1 cellular context compared by ENCODE assay signal in the genomic region with DNA sequence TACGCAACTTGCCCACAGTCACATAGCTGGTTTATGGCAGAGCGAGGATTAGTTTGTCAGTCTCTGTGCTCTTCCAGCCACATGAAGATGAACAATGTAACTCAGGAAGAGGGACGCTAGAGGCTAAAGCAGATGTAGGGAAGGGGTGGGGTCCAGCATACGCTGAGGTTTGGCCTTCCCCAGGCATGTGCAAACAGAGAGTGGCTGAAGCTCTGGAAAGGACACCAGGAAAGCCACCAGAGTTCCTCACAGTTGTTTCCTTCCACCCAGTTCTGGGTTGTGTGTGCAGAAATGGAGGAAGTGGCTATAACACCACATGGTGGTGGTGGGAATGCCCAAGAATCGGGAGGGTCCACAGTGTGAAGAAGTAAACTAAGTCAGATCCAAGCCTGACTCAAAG.
TF ChIP-seq lines count a peak whose summit lies in the region.

No MANE protein-coding gene starts in this region.

TF ChIP-seq in HepG2, 621 proteins besides CTCF, POLR2A, EP300 and RAD21:
- TF ChIP-seq ZSCAN22 (CRISPR knock-in tag; IDR thresholded peaks at IDR 0.05) = no peak
- no peak for TF ChIP-seq KDM5B (CRISPR knock-in tag; IDR thresholded peaks at IDR 0.05; ENCODE audit: borderline replicate concordance)
- TF ChIP-seq GATAD2A (CRISPR knock-in tag; IDR thresholded peaks at IDR 0.05) = no peak
- TF ChIP-seq FOXK2 (IDR thresholded peaks at IDR 0.05) = no peak
- no peak for TF ChIP-seq SP140L (CRISPR knock-in tag; IDR thresholded peaks at IDR 0.05; ENCODE audit: borderline replicate concordance)
- no peak for TF ChIP-seq HNF4A (CRISPR knock-in tag; IDR thresholded peaks at IDR 0.05)
- TF ChIP-seq, protein P1, sequence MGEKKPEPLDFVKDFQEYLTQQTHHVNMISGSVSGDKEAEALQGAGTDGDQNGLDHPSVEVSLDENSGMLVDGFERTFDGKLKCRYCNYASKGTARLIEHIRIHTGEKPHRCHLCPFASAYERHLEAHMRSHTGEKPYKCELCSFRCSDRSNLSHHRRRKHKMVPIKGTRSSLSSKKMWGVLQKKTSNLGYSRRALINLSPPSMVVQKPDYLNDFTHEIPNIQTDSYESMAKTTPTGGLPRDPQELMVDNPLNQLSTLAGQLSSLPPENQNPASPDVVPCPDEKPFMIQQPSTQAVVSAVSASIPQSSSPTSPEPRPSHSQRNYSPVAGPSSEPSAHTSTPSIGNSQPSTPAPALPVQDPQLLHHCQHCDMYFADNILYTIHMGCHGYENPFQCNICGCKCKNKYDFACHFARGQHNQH (CRISPR knock-in tag; IDR thresholded peaks at IDR 0.05) = no peak
